Comparison of ENCODE assay signal across 1 cellular context in the genomic region with DNA sequence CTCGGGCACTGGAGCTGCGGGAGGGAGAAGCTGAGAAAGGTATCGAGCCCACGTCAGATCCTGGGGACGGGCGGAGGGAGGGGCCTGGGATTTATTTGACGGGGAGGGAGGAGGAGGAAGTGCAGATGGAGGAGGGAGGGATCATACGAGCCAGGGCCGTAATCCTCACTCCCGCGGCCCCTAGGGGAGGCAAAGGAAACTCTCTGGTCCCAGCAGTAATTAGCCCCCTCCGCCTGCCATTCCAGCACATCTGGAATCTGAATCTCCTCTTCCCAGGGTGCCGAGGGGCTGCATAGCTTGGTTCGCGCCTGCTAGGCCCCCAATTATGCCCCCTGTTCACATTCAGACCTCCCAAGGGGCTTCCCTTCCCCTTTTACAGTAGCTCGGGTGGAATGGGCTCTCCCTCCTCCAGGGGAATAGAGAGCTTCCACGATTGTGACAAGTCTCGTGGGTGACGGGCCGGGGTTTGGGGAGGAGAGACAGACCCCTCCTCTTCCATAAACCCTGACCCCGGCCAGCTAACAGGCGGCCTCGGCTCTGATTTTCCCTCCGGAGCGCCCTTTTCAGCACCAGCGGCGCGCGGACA.
TF ChIP-seq lines count a peak whose summit lies in the region.

A gene (minus strand): TSS at position 35 of the 586 bp plus-strand sequence. CDS start 531 bp downstream, outside the sequence.

TF ChIP-seq in K562, 482 proteins besides CTCF, POLR2A, EP300 and RAD21 (continued from another document and continues in another):
- TF ChIP-seq, protein P1, sequence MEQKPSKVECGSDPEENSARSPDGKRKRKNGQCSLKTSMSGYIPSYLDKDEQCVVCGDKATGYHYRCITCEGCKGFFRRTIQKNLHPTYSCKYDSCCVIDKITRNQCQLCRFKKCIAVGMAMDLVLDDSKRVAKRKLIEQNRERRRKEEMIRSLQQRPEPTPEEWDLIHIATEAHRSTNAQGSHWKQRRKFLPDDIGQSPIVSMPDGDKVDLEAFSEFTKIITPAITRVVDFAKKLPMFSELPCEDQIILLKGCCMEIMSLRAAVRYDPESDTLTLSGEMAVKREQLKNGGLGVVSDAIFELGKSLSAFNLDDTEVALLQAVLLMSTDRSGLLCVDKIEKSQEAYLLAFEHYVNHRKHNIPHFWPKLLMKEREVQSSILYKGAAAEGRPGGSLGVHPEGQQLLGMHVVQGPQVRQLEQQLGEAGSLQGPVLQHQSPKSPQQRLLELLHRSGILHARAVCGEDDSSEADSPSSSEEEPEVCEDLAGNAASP (IDR thresholded peaks at IDR 0.05) = no peak
- TF ChIP-seq POLR3G (IDR thresholded peaks at IDR 0.05; ENCODE audit: extremely low read depth, insufficient read length, insufficient replicate concordance) (no peak), EP400 (IDR thresholded peaks at IDR 0.05) (no peak), CEBPG (CRISPR knock-in tag; IDR thresholded peaks at IDR 0.05) (no peak), CEBPG (tag; conservative IDR thresholded peaks at IDR 0.05 in 1 of 2, IDR thresholded peaks at IDR 0.05 in 1 of 2) (no peak), KDM1A (IDR thresholded peaks at IDR 0.05) (0 out of 4 replicates have a peak, but pooled peaks of 1 of the 2 experiments have one; percentile 12), EHMT2 (IDR thresholded peaks at IDR 0.05) (peak; percentile 94), SIN3B (IDR thresholded peaks at IDR 0.05; ENCODE audit: low read depth) (no peak), CBX5 (IDR thresholded peaks at IDR 0.05; ENCODE audit: borderline replicate concordance, low read depth) (no peak), ZNF263 (CRISPR knock-in tag; IDR thresholded peaks at IDR 0.05; ENCODE audit: borderline replicate concordance) (peak; percentile 97), SMAD4 (CRISPR knock-in tag; conservative IDR thresholded peaks at IDR 0.05) (0 out of 2 replicates have a peak, but pooled peaks have one; percentile 50), FOXA3 (CRISPR knock-in tag; conservative IDR thresholded peaks at IDR 0.05 in 1 of 2, IDR thresholded peaks at IDR 0.05 in 1 of 2) (no peak; a peak in 1 of 4 replicates), RUNX1 (IDR thresholded peaks at IDR 0.05; ENCODE audit: low read depth) (no peak), FOXA1 (IDR thresholded peaks at IDR 0.05; ENCODE audit: borderline replicate concordance) (no peak), NCOA6 (IDR thresholded peaks at IDR 0.05) (0 out of 2 replicates have a peak, but pooled peaks have one; percentile 83), GTF2F1 (IDR thresholded peaks at IDR 0.05; ENCODE audit: low read depth, low read length) (no peak), GATA2 (CRISPR knock-in tag; IDR thresholded peaks at IDR 0.05) (no peak), MYNN (IDR thresholded peaks at IDR 0.05) (no peak), MYNN (CRISPR knock-in tag; IDR thresholded peaks at IDR 0.05) (0 out of 2 replicates have a peak, but pooled peaks have one; percentile 11), CCNT2 (IDR thresholded peaks at IDR 0.05; ENCODE audit: borderline replicate concordance, extremely low read depth, insufficient read length, low read depth, low read length) (no peak), RCOR1 (IDR thresholded peaks at IDR 0.05; ENCODE audit: borderline replicate concordance in 1 of 2, low read depth in 2 of 2, low read length in 2 of 2) (peak in 1 of 2 experiments; percentile 86; a peak in 1 of 4 replicates), TEAD1 (CRISPR knock-in tag; IDR thresholded peaks at IDR 0.05) (peak in 1 of 2 experiments; percentile 78; a peak in 2 of 4 replicates), GATAD2A (IDR thresholded peaks at IDR 0.05) (no peak), SAP30 (IDR thresholded peaks at IDR 0.05; ENCODE audit: borderline replicate concordance, insufficient read depth, low read depth, low read length, poor library complexity, severe bottlenecking) (no peak), MIER1 (IDR thresholded peaks at IDR 0.05; ENCODE audit: low read depth) (peak; percentile 95), SPI1 (IDR thresholded peaks at IDR 0.05; ENCODE audit: borderline replicate concordance, low read depth, low read length) (peak; percentile 66), KDM4B (IDR thresholded peaks at IDR 0.05; ENCODE audit: borderline replicate concordance in 2 of 2, low read depth in 1 of 2) (no peak), ZNF764 (CRISPR knock-in tag; IDR thresholded peaks at IDR 0.05; ENCODE audit: low read depth) (no peak), NONO (IDR thresholded peaks at IDR 0.05; ENCODE audit: low read depth in 2 of 2, low read length in 1 of 2) (no peak), ZFP36 (IDR thresholded peaks at IDR 0.05; ENCODE audit: low read depth, low read length, partially characterized antibody) (no peak), ASH1L (IDR thresholded peaks at IDR 0.05; ENCODE audit: borderline replicate concordance, low read depth, partially characterized antibody) (no peak), YY1 (IDR thresholded peaks at IDR 0.05; ENCODE audit: borderline replicate concordance in 1 of 3, control insufficient read depth in 1 of 3, extremely low read depth in 1 of 3, insufficient read depth in 3 of 3, insufficient read length in 1 of 3, insufficient replicate concordance in 2 of 3, low read depth in 1 of 3, low read length in 2 of 3) (peak in 1 of 3 experiments; percentile 8), HIVEP1 (CRISPR knock-in tag; IDR thresholded peaks at IDR 0.05) (no peak), ZNF197 (CRISPR knock-in tag; IDR thresholded peaks at IDR 0.05; ENCODE audit: low read depth) (no peak), STAG1 (CRISPR knock-in tag; IDR thresholded peaks at IDR 0.05; ENCODE audit: borderline replicate concordance) (peak; percentile 13; the same call in 1 of the 2 replicates)
- TF ChIP-seq, protein P2, sequence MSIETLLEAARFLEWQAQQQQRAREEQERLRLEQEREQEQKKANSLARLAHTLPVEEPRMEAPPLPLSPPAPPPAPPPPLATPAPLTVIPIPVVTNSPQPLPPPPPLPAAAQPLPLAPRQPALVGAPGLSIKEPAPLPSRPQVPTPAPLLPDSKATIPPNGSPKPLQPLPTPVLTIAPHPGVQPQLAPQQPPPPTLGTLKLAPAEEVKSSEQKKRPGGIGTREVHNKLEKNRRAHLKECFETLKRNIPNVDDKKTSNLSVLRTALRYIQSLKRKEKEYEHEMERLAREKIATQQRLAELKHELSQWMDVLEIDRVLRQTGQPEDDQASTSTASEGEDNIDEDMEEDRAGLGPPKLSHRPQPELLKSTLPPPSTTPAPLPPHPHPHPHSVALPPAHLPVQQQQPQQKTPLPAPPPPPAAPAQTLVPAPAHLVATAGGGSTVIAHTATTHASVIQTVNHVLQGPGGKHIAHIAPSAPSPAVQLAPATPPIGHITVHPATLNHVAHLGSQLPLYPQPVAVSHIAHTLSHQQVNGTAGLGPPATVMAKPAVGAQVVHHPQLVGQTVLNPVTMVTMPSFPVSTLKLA (conservative IDR thresholded peaks at IDR 0.05) = peak in 1 of 2 experiments; percentile 83; a peak in 1 of 4 replicates
- TF ChIP-seq, protein P3, sequence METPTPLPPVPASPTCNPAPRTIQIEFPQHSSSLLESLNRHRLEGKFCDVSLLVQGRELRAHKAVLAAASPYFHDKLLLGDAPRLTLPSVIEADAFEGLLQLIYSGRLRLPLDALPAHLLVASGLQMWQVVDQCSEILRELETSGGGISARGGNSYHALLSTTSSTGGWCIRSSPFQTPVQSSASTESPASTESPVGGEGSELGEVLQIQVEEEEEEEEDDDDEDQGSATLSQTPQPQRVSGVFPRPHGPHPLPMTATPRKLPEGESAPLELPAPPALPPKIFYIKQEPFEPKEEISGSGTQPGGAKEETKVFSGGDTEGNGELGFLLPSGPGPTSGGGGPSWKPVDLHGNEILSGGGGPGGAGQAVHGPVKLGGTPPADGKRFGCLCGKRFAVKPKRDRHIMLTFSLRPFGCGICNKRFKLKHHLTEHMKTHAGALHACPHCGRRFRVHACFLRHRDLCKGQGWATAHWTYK (CRISPR knock-in tag; IDR thresholded peaks at IDR 0.05) = no peak
- TF ChIP-seq, protein P4, sequence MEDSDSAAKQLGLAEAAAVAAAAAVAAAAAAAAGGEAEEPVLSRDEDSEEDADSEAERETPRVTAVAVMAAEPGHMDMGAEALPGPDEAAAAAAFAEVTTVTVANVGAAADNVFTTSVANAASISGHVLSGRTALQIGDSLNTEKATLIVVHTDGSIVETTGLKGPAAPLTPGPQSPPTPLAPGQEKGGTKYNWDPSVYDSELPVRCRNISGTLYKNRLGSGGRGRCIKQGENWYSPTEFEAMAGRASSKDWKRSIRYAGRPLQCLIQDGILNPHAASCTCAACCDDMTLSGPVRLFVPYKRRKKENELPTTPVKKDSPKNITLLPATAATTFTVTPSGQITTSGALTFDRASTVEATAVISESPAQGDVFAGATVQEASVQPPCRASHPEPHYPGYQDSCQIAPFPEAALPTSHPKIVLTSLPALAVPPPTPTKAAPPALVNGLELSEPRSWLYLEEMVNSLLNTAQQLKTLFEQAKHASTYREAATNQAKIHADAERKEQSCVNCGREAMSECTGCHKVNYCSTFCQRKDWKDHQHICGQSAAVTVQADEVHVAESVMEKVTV (CRISPR knock-in tag; IDR thresholded peaks at IDR 0.05) = no peak
- TF ChIP-seq, protein P5, sequence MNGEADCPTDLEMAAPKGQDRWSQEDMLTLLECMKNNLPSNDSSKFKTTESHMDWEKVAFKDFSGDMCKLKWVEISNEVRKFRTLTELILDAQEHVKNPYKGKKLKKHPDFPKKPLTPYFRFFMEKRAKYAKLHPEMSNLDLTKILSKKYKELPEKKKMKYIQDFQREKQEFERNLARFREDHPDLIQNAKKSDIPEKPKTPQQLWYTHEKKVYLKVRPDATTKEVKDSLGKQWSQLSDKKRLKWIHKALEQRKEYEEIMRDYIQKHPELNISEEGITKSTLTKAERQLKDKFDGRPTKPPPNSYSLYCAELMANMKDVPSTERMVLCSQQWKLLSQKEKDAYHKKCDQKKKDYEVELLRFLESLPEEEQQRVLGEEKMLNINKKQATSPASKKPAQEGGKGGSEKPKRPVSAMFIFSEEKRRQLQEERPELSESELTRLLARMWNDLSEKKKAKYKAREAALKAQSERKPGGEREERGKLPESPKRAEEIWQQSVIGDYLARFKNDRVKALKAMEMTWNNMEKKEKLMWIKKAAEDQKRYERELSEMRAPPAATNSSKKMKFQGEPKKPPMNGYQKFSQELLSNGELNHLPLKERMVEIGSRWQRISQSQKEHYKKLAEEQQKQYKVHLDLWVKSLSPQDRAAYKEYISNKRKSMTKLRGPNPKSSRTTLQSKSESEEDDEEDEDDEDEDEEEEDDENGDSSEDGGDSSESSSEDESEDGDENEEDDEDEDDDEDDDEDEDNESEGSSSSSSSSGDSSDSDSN (IDR thresholded peaks at IDR 0.05; ENCODE audit: borderline replicate concordance in 1 of 2, low read depth in 2 of 2, low read length in 2 of 2) = no peak
- TF ChIP-seq, protein P6, sequence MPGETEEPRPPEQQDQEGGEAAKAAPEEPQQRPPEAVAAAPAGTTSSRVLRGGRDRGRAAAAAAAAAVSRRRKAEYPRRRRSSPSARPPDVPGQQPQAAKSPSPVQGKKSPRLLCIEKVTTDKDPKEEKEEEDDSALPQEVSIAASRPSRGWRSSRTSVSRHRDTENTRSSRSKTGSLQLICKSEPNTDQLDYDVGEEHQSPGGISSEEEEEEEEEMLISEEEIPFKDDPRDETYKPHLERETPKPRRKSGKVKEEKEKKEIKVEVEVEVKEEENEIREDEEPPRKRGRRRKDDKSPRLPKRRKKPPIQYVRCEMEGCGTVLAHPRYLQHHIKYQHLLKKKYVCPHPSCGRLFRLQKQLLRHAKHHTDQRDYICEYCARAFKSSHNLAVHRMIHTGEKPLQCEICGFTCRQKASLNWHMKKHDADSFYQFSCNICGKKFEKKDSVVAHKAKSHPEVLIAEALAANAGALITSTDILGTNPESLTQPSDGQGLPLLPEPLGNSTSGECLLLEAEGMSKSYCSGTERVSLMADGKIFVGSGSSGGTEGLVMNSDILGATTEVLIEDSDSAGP (CRISPR knock-in tag; IDR thresholded peaks at IDR 0.05) = no peak
- TF ChIP-seq, protein P7, sequence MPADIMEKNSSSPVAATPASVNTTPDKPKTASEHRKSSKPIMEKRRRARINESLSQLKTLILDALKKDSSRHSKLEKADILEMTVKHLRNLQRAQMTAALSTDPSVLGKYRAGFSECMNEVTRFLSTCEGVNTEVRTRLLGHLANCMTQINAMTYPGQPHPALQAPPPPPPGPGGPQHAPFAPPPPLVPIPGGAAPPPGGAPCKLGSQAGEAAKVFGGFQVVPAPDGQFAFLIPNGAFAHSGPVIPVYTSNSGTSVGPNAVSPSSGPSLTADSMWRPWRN (IDR thresholded peaks at IDR 0.05; ENCODE audit: low read depth) = no peak
- TF ChIP-seq, protein P8, sequence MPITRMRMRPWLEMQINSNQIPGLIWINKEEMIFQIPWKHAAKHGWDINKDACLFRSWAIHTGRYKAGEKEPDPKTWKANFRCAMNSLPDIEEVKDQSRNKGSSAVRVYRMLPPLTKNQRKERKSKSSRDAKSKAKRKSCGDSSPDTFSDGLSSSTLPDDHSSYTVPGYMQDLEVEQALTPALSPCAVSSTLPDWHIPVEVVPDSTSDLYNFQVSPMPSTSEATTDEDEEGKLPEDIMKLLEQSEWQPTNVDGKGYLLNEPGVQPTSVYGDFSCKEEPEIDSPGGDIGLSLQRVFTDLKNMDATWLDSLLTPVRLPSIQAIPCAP (CRISPR knock-in tag; IDR thresholded peaks at IDR 0.05; ENCODE audit: borderline replicate concordance) = peak; percentile 40; the same call in 1 of the 2 replicates
- TF ChIP-seq, protein P9, sequence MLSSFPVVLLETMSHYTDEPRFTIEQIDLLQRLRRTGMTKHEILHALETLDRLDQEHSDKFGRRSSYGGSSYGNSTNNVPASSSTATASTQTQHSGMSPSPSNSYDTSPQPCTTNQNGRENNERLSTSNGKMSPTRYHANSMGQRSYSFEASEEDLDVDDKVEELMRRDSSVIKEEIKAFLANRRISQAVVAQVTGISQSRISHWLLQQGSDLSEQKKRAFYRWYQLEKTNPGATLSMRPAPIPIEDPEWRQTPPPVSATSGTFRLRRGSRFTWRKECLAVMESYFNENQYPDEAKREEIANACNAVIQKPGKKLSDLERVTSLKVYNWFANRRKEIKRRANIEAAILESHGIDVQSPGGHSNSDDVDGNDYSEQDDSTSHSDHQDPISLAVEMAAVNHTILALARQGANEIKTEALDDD (IDR thresholded peaks at IDR 0.05) = no peak
- TF ChIP-seq, protein P10, sequence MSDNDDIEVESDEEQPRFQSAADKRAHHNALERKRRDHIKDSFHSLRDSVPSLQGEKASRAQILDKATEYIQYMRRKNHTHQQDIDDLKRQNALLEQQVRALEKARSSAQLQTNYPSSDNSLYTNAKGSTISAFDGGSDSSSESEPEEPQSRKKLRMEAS (CRISPR knock-in tag; IDR thresholded peaks at IDR 0.05) = no peak
- TF ChIP-seq, protein P11, sequence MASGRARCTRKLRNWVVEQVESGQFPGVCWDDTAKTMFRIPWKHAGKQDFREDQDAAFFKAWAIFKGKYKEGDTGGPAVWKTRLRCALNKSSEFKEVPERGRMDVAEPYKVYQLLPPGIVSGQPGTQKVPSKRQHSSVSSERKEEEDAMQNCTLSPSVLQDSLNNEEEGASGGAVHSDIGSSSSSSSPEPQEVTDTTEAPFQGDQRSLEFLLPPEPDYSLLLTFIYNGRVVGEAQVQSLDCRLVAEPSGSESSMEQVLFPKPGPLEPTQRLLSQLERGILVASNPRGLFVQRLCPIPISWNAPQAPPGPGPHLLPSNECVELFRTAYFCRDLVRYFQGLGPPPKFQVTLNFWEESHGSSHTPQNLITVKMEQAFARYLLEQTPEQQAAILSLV (tag; IDR thresholded peaks at IDR 0.05) = no peak
